10 cellular contexts compared by ENCODE assay signal in genomic region chr10:45274364-45274763, GRCh38. TPM values are rescaled to one million over a fixed set of nuclear protein-coding genes. Genes with fewer than 3 reads are reported as not detected.
"Had no signal": no experiment of that assay in that cellular context is flagged by ENCODE, and none has a peak within 500 bp of the region (broad histone marks: within the 10 kb centered on the region; RNA-seq: fewer than 3 reads in every experiment).

No MANE protein-coding gene starts in this region.

- H3K9ac ChIP-seq: KMS-11 had no signal

- H3K27ac Mint-ChIP-seq: IgD-negative memory B cell had no signal

- ATAC-seq: HepG2 had no signal

- H3K4me2 ChIP-seq: KMS-11 had no signal

- FAIRE-seq: HepG2, HTR-8/SVneo had no signal

- H3K4me1 Mint-ChIP-seq: IgD-negative memory B cell had no signal

- H3K4me3 Mint-ChIP-seq: IgD-negative memory B cell had no signal

- H3K27ac ChIP-seq: HL-60, KMS-11 had no signal

- DNase-seq: IMR-90, KBM-7, KG1 had no signal

RNA-seq across cellular contexts. Expression of gene OR13A1, which starts 41.0 kb away (rescaled TPM):
- total RNA-seq: HepG2, HT-29, HT1080, IMR-90 had no signal
- polyA plus RNA-seq: HepG2, IMR-90 had no signal
